In the genomic region with DNA sequence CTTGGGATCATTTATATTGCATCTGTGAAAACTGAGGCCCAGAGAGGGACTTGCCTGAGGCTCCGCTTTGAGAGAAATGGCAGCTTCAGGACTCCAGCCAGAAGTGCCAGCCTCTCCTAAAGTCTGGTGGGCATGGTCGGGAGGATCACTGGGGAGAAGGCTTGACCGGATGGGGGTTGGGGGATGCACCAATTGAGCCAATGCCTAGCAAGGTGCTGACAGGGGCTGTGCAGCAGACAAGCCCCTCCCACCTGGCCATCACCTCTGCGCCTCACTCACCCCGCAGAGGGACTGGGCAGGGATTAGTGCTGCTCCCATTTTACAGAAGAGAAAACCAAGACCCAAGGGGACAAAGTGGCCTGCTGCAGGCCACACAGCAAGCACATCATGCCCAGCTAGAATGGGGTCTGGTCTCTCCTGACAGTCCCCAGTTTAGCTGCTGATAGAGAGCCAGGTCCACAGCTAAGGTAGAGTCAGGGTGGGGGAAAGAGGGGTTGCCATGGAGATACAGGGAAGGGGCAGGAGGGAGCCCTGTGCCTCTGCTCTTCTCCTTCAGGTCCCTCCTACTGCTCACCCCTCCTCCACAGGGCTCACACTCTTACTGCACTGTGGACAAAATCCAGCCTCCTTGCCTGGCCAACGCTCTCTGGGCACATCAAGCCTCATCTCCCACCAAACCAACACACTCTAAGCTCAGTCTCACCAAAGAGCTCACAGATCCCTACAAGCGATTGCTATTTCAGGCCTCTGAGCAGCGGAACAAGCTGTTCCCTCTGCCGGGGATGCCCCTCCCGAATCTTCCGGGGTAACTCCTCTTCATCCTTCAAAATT, we compare ENCODE assay signal across 8 cellular contexts. TPM values are rescaled to one million over a fixed set of nuclear protein-coding genes. Genes with fewer than 3 reads are reported as not detected.
DNase-seq lines count a peak whose midpoint lies in the region; ATAC-seq and TF ChIP-seq lines count a peak whose summit lies in the region.

No MANE protein-coding gene starts in this region.

- H3K27me3 ChIP-seq in upper lobe of right lung (no peaks in the 10 kb centered on the region), SJCRH30 (no peaks in the 10 kb centered on the region)

- no peaks in the 10 kb centered on the region for H3K27me3 Mint-ChIP-seq in activated T-cell treated with anti-CD3 and anti-CD28 coated beads, Interleukin-2, amount 50 U/mL, for 4 hours (ENCODE audit: low read depth)
- no peaks in the 10 kb centered on the region for H3K27me3 Mint-ChIP-seq in naive B cell

- no peak for DNase-seq in activated T-cell treated with anti-CD3 and anti-CD28 coated beads, Interleukin-2, amount 50 U/mL, for 4 hours
- DNase-seq in activated T-cell treated with anti-CD3 and anti-CD28 coated beads, Interleukin-2, amount 50 U/mL, for 1 hour, result no peak
- DNase-seq in cerebellum (ENCODE audit: low spot score) (peak; percentile 63), naive B cell (no peak), upper lobe of right lung (no peak), ureter (ENCODE audit: low spot score) (no peak), NCI-H1048 (lab: John Stamatoyannopoulos, UW) (no peak), SJCRH30 (no peak)

- H3K9me3 Mint-ChIP-seq in activated T-cell treated with anti-CD3 and anti-CD28 coated beads, Interleukin-2, amount 50 U/mL, for 4 hours, result no peaks in the 10 kb centered on the region
- H3K9me3 Mint-ChIP-seq in naive B cell, result no peaks in the 10 kb centered on the region

- H3K9me3 ChIP-seq in upper lobe of right lung, result no peaks in the 10 kb centered on the region
- no peaks in the 10 kb centered on the region for H3K9me3 ChIP-seq in SJCRH30 (replicated peaks)

- peaks cover 27% of the 10 kb centered on the region for H3K4me1 Mint-ChIP-seq in activated T-cell treated with anti-CD3 and anti-CD28 coated beads, Interleukin-2, amount 50 U/mL, for 4 hours (ENCODE audit: low read depth)
- peaks cover 26 to 58% (median 52%) of the 10 kb centered on the region in 3 donors for H3K4me1 Mint-ChIP-seq in naive B cell

- intact Hi-C loops in upper lobe of right lung (cut with DNase I), result no loop called here

- peak overlapping the region; percentile 97 for H3K27ac ChIP-seq in upper lobe of right lung
- H3K27ac ChIP-seq in SJCRH30, result no peak overlapping the region

- no peak for ATAC-seq in activated T-cell treated with anti-CD3 and anti-CD28 coated beads, Interleukin-2, amount 50 U/mL, for 4 hours
- ATAC-seq in naive B cell (ENCODE audit: low read depth in 2 of 2), result no peak
- no peak for ATAC-seq in upper lobe of right lung

- TF ChIP-seq CTCF in upper lobe of right lung (IDR thresholded peaks at IDR 0.05), result no peak

- no peaks in the 10 kb centered on the region for H3K36me3 Mint-ChIP-seq in activated T-cell treated with anti-CD3 and anti-CD28 coated beads, Interleukin-2, amount 50 U/mL, for 4 hours (ENCODE audit: insufficient read depth)
- H3K36me3 Mint-ChIP-seq in naive B cell, result no peaks in the 10 kb centered on the region

- no peak overlapping the region for H3K4me3 ChIP-seq in upper lobe of right lung
- H3K4me3 ChIP-seq in SJCRH30, result no peak overlapping the region

- H3K4me3 Mint-ChIP-seq in activated T-cell treated with anti-CD3 and anti-CD28 coated beads, Interleukin-2, amount 50 U/mL, for 4 hours, result peak overlapping the region; percentile 11
- H3K4me3 Mint-ChIP-seq in naive B cell, result peak overlapping the region in 5 of 8 donors; percentile 20 to 84 (median 37)

- H3K36me3 ChIP-seq in upper lobe of right lung (no peaks in the 10 kb centered on the region), SJCRH30 (no peaks in the 10 kb centered on the region)

- H3K4me1 ChIP-seq in upper lobe of right lung (peaks cover 46% of the 10 kb centered on the region), SJCRH30 (no peaks in the 10 kb centered on the region)

- peak overlapping the region; percentile 69 to 99 (median 90) for H3K27ac Mint-ChIP-seq in naive B cell

RNA-seq across cellular contexts. Expression of a gene that starts 29.5 kb away (rescaled TPM):
- total RNA-seq in activated T-cell treated with anti-CD3 and anti-CD28 coated beads, Interleukin-2, amount 50 U/mL, for 4 hours, result 1 to 10 TPM; 2.9 to 3.6 (median 3.0) TPM
- total RNA-seq in cerebellum (6.3 TPM), upper lobe of right lung (45.6 TPM), ureter (27.5 TPM)
- 1 to 10 TPM in 5 of 6 donors, under 1 TPM in 1; 0.97 to 2.9 (median 2.6) TPM for polyA plus RNA-seq in naive B cell (ENCODE audit: low read depth in 6 of 6)
- total RNA-seq in SJCRH30 (2014; rRNA removed; shearing (Covaris generic)), result 6.0 and 7.4 TPM in 2 replicates

RNA-seq across cellular contexts. Expression of a gene that starts 35.4 kb away (rescaled TPM):
- total RNA-seq in activated T-cell treated with anti-CD3 and anti-CD28 coated beads, Interleukin-2, amount 50 U/mL, for 4 hours, result 10 to 100 TPM; 56.4 to 69.6 (median 61.0) TPM
- total RNA-seq in cerebellum (22.4 TPM), upper lobe of right lung (47.7 TPM), ureter (49.9 TPM)
- 10 to 100 TPM; 14.0 to 24.0 (median 22.2) TPM for polyA plus RNA-seq in naive B cell (ENCODE audit: low read depth in 6 of 6)
- 18.2 and 19.5 TPM in 2 replicates for total RNA-seq in SJCRH30 (2014; rRNA removed; shearing (Covaris generic))

RNA-seq across cellular contexts. Expression of a gene that starts 57.3 kb away (rescaled TPM):
- total RNA-seq in activated T-cell treated with anti-CD3 and anti-CD28 coated beads, Interleukin-2, amount 50 U/mL, for 4 hours, result 100 to 1,000 TPM; 138 to 164 (median 144) TPM
- total RNA-seq in cerebellum (31.0 TPM), upper lobe of right lung (32.9 TPM), ureter (32.3 TPM)
- 10 to 100 TPM; 20.5 to 34.2 (median 26.7) TPM for polyA plus RNA-seq in naive B cell (ENCODE audit: low read depth in 6 of 6)
- total RNA-seq in SJCRH30 (2014; rRNA removed; shearing (Covaris generic)), result 98.8 and 106 TPM in 2 replicates

RNA-seq across cellular contexts. Expression of a gene that starts 57.7 kb away (rescaled TPM):
- 100 to 1,000 TPM; 128 to 133 (median 130) TPM for total RNA-seq in activated T-cell treated with anti-CD3 and anti-CD28 coated beads, Interleukin-2, amount 50 U/mL, for 4 hours
- total RNA-seq in cerebellum (64.5 TPM), upper lobe of right lung (84.1 TPM), ureter (121 TPM)
- polyA plus RNA-seq in naive B cell (ENCODE audit: low read depth in 6 of 6), result 100 to 1,000 TPM in 3 of 6 donors, 10 to 100 TPM in 3; 88.9 to 124 (median 106) TPM
- total RNA-seq in SJCRH30 (2014; rRNA removed; shearing (Covaris generic)), result 50.5 and 51.8 TPM in 2 replicates
